Comparison of ENCODE assay signal across 15 cellular contexts in genomic region chr1:169588785-169589485, GRCh38. TPM values are rescaled to one million over a fixed set of nuclear protein-coding genes. Genes with fewer than 3 reads are reported as not detected.
A peak's percentile ranks its signal among the peaks of the same experiment; 100 is the strongest.
DNase-seq lines count a peak whose midpoint lies in the region; ATAC-seq lines count a peak whose summit lies in the region.
"Had no signal": no experiment of that assay in that cellular context is flagged by ENCODE, and none has a peak within 500 bp of the region (broad histone marks: within the 10 kb centered on the region; RNA-seq: fewer than 3 reads in every experiment).

No MANE protein-coding gene starts in this region.

- H3K4me3 Mint-ChIP-seq in activated CD8-positive, alpha-beta T cell treated with anti-CD3 and anti-CD28 coated beads, Interleukin-2, amount 10 ng/mL, durations not matched to agents 7 days and 5 days: no peak overlapping the region
- H3K4me3 Mint-ChIP-seq: immature natural killer cell had no signal

- no peak for ATAC-seq in activated CD8-positive, alpha-beta T cell treated with anti-CD3 and anti-CD28 coated beads, Interleukin-2, amount 10 ng/mL, durations not matched to agents 7 days and 5 days
- ATAC-seq in left lobe of liver (peak; percentile 61), HG03139 (IDR thresholded peaks at IDR 0.05; ENCODE audit: unreplicated experiment) (no peak)
- ATAC-seq: Panc1 had no signal

- CTCF ChIA-PET in activated CD8-positive, alpha-beta T cell treated with anti-CD3 and anti-CD28 coated beads, Interleukin-2, amount 10 ng/mL, durations not matched to agents 7 days and 5 days (lab: Charles Lee): interaction anchor here (1.4 to 1.5 kb wide), 2 partner anchors 13 to 123 kb away, joined by 3 read pairs; no protein-coding TSS in a partner anchor

- peaks cover 54% of the 10 kb centered on the region for H3K4me1 Mint-ChIP-seq in activated CD8-positive, alpha-beta T cell treated with anti-CD3 and anti-CD28 coated beads, Interleukin-2, amount 10 ng/mL, durations not matched to agents 7 days and 5 days (ENCODE audit: low read depth)

- POLR2A ChIA-PET in activated CD8-positive, alpha-beta T cell treated with anti-CD3 and anti-CD28 coated beads, Interleukin-2, amount 10 ng/mL, durations not matched to agents 7 days and 5 days (lab: Charles Lee): no interaction called here

- H3K27me3 Mint-ChIP-seq in activated CD8-positive, alpha-beta T cell treated with anti-CD3 and anti-CD28 coated beads, Interleukin-2, amount 10 ng/mL, durations not matched to agents 7 days and 5 days (ENCODE audit: low read depth): no peaks in the 10 kb centered on the region

- peak overlapping the region; percentile 41 for H3K27ac Mint-ChIP-seq in activated CD8-positive, alpha-beta T cell treated with anti-CD3 and anti-CD28 coated beads, Interleukin-2, amount 10 ng/mL, durations not matched to agents 7 days and 5 days
- H3K27ac Mint-ChIP-seq: immature natural killer cell had no signal

- H3K36me3 Mint-ChIP-seq in activated CD8-positive, alpha-beta T cell treated with anti-CD3 and anti-CD28 coated beads, Interleukin-2, amount 10 ng/mL, durations not matched to agents 7 days and 5 days (ENCODE audit: low read depth): no peaks in the 10 kb centered on the region
- H3K36me3 Mint-ChIP-seq: immature natural killer cell had no signal

- peak in 2 of 3 donors; percentile 18 to 53 for DNase-seq in stimulated activated CD4-positive, alpha-beta T cell treated with anti-CD3 and anti-CD28 coated beads, Interleukin-12 subunit alpha, Interleukin-12 subunit beta, amount 100 ng/mL, for 48 hours (ENCODE audit: low read depth in 2 of 3, low spot score in 1 of 3)
- DNase-seq in stimulated activated CD4-positive, alpha-beta T cell treated with anti-CD3 and anti-CD28 coated beads, Interleukin-2, amount 100 ng/mL, for 48 hours: no peak
- peak; percentile 42 for DNase-seq in activated CD8-positive, alpha-beta T cell treated with anti-CD3 and anti-CD28 coated beads, Interleukin-2, amount 10 ng/mL, durations not matched to agents 7 days and 5 days
- DNase-seq in left lobe of liver (ENCODE audit: low spot score): peak; percentile 60
- no peak for DNase-seq in NCI-H2107 (lab: John Stamatoyannopoulos, UW)
- no peak for DNase-seq in NCI-H2171 (lab: John Stamatoyannopoulos, UW)
- DNase-seq: COR-L47, dorsolateral prefrontal cortex, immature natural killer cell, NCI-H1092 treated with DMSO at 0.1 percent for 48 hours, NCI-H774 had no signal

- H3K9me3 Mint-ChIP-seq in activated CD8-positive, alpha-beta T cell treated with anti-CD3 and anti-CD28 coated beads, Interleukin-2, amount 10 ng/mL, durations not matched to agents 7 days and 5 days (ENCODE audit: insufficient read depth): no peaks in the 10 kb centered on the region
- H3K9me3 Mint-ChIP-seq: immature natural killer cell had no signal

RNA-seq across cellular contexts. Expression of gene F5, which starts 2.7 kb away (rescaled TPM):
- 1 to 10 TPM; 1.4 to 1.6 TPM for total RNA-seq in activated CD8-positive, alpha-beta T cell treated with anti-CD3 and anti-CD28 coated beads, Interleukin-2, amount 10 ng/mL, durations not matched to agents 7 days and 5 days
- 174 TPM for total RNA-seq in left lobe of liver
- total RNA-seq: cardiac muscle cell, SK-MEL-5 had no signal

RNA-seq across cellular contexts. Expression of gene SELP, which starts 41.0 kb away (rescaled TPM):
- under 1 TPM in 1 of 2 experiments, not detected in 1; 0.13 TPM for total RNA-seq in activated CD8-positive, alpha-beta T cell treated with anti-CD3 and anti-CD28 coated beads, Interleukin-2, amount 10 ng/mL, durations not matched to agents 7 days and 5 days
- total RNA-seq in left lobe of liver: 0.78 TPM
- total RNA-seq: cardiac muscle cell, SK-MEL-5 had no signal

Comparison
In these comparisons a context has a peak if more than half of its experiments do, and no peak if none do; other contexts are left out.
1. DNase-seq: peak in stimulated activated CD4-positive, alpha-beta T cell treated with anti-CD3 and anti-CD28 coated beads, Interleukin-12 subunit alpha, Interleukin-12 subunit beta, amount 100 ng/mL, for 48 hours (2 of 3), activated CD8-positive, alpha-beta T cell treated with anti-CD3 and anti-CD28 coated beads, Interleukin-2, amount 10 ng/mL, durations not matched to agents 7 days and 5 days (single experiment) and left lobe of liver (single experiment); none in stimulated activated CD4-positive, alpha-beta T cell treated with anti-CD3 and anti-CD28 coated beads, Interleukin-2, amount 100 ng/mL, for 48 hours (0 of 2), NCI-H2107 (single experiment) and NCI-H2171 (single experiment).
2. RNA of gene F5, which starts 2.7 kb away (total RNA-seq): 174 TPM in left lobe of liver (single experiment); 1.4 to 1.6 TPM in activated CD8-positive, alpha-beta T cell treated with anti-CD3 and anti-CD28 coated beads, Interleukin-2, amount 10 ng/mL, durations not matched to agents 7 days and 5 days; every median in the first group is over 10 times any median in the second.